In the genomic region with DNA sequence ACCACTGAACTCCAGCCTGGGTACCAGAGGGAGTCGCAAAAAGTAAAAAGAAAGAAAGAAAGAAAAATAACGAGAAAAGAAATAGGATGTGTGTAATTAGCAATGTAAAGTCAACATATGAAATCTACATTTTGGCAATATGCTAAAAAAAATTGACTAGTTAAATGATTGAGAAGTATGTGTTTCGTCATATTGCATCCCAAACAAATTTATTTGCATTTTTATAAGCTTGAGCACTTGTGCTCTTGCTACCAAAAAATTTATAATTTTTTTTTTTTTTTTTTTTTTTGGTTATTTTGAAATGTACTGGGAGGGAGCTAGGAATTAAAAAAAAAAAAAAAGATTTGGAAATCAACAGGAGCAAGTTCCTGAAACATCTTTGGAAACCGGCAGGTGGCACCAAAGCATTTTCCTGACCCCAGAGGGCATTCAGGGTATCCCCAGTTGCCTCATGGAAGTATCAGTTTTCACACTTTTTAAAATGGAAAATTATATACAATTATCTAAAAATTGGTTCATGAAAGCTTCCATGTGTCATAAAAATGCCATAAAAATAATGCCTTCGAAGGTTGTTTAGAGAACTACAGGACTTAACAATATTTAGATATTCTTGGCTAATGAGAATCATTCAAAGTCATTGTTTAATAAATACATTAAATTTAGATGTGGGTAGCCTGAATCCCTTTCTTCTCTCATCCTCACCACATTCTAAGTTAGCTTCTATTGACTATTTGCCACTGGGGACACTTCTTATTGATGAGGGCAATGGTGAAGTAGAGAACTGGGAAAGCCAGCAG, we compare ENCODE assay signal across 8 cellular contexts. TPM values are rescaled to one million over a fixed set of nuclear protein-coding genes. Genes with fewer than 3 reads are reported as not detected.
A peak's percentile ranks its signal among the peaks of the same experiment; 100 is the strongest.
DNase-seq lines count a peak whose midpoint lies in the region; ATAC-seq and TF ChIP-seq lines count a peak whose summit lies in the region.

No MANE protein-coding gene starts in this region.

- TF ChIP-seq CTCF in HFFc6 (IDR thresholded peaks at IDR 0.05) (peak; percentile 81), OCI-LY1 (IDR thresholded peaks at IDR 0.05; ENCODE audit: low read length) (peak; percentile 28; the same call in 1 of the 2 replicates)

- WGBS in mesendoderm (ENCODE audit: extremely low coverage, insufficient coverage, low lambda C conversion rate): no CpG with 5 or more reads among the region's 5 CpGs

- no peaks in the 10 kb centered on the region for H3K9me3 Mint-ChIP-seq in HFFc6

- H3F3A ChIP-seq in OCI-LY1 (ENCODE audit: insufficient read depth, low read length): no peaks in the 10 kb centered on the region

- no peaks in the 10 kb centered on the region for H3K36me3 ChIP-seq in OCI-LY1 (ENCODE audit: insufficient read depth, low read length)
- H3K36me3 ChIP-seq in mesendoderm (ENCODE audit: control insufficient read depth, insufficient read depth, low read length): no peaks in the 10 kb centered on the region

- H2BK15ac ChIP-seq in mesendoderm (replicated peaks; ENCODE audit: low read depth): no peak overlapping the region

- no peak overlapping the region for H2BK5ac ChIP-seq in mesendoderm (ENCODE audit: low read length)

- H3K4me1 Mint-ChIP-seq in HFFc6 (ENCODE audit: low read depth): no peaks in the 10 kb centered on the region

- H3K36me3 Mint-ChIP-seq in HFFc6 (ENCODE audit: low read depth): peaks cover under 1% of the 10 kb centered on the region; the same call in 1 of the 2 replicates

- H3K4me3 Mint-ChIP-seq in HFFc6: no peak overlapping the region

- no peak overlapping the region for H2AFZ ChIP-seq in OCI-LY1 (ENCODE audit: low read length)

- no peak overlapping the region for H3K23ac ChIP-seq in mesendoderm (ENCODE audit: low read length)

- peak; percentile 82 for DNase-seq in DMS 273 (lab: John Stamatoyannopoulos, UW; ENCODE audit: unreplicated experiment)
- DNase-seq in HFFc6: peak; percentile 50
- DNase-seq in ecto neural progenitor cell (ENCODE audit: low spot score): peak; percentile 68
- peak; percentile 76 for DNase-seq in mesendoderm
- DNase-seq in activated CD8-positive, alpha-beta memory T cell treated with anti-CD3 and anti-CD28 coated beads, Interleukin-2, amount 50 U/mL, for 4 hours: no peak
- no peak for DNase-seq in activated gamma-delta T cell treated with Interleukin-2 at 50 U/mL for 16 hours

- H3K4ac ChIP-seq in mesendoderm (ENCODE audit: low read depth, low read length): no peak overlapping the region

- H3K27ac ChIP-seq in OCI-LY1 (ENCODE audit: low read depth, low read length, poor library complexity, severe bottlenecking) (no peak overlapping the region), mesendoderm (ENCODE audit: low read depth, low read length) (no peak overlapping the region)

- no peak overlapping the region for H3K27ac Mint-ChIP-seq in HFFc6

- H4K20me1 ChIP-seq in OCI-LY1 (ENCODE audit: insufficient read depth, low read length): no peaks in the 10 kb centered on the region

- H3K27me3 ChIP-seq in OCI-LY1 (ENCODE audit: insufficient read depth, low read length) (no peaks in the 10 kb centered on the region), mesendoderm (ENCODE audit: insufficient read depth, low read length, poor library complexity) (no peaks in the 10 kb centered on the region)

- H3K4me1 ChIP-seq in OCI-LY1 (ENCODE audit: insufficient read depth, low read length, severe bottlenecking): peaks cover 5% of the 10 kb centered on the region
- H3K4me1 ChIP-seq in mesendoderm (ENCODE audit: control insufficient read depth, low read depth, low read length): no peaks in the 10 kb centered on the region

- H3K56ac ChIP-seq in mesendoderm (ENCODE audit: low read length): no peak overlapping the region

- H4K8ac ChIP-seq in mesendoderm (ENCODE audit: low read depth, low read length): no peak overlapping the region

- ATAC-seq in GM21390 (IDR thresholded peaks at IDR 0.05; ENCODE audit: unreplicated experiment): no peak

- H3K79me1 ChIP-seq in mesendoderm (ENCODE audit: low read length): no peaks in the 10 kb centered on the region

- H3K4me2 ChIP-seq in OCI-LY1 (ENCODE audit: low read length) (no peak overlapping the region), mesendoderm (ENCODE audit: low read length) (no peak overlapping the region)

- no peaks in the 10 kb centered on the region for H3K9me3 ChIP-seq in OCI-LY1 (ENCODE audit: low read length)

- H2BK120ac ChIP-seq in mesendoderm (ENCODE audit: low read depth, low read length): no peak overlapping the region

- H3K9ac ChIP-seq in OCI-LY1 (ENCODE audit: low read length) (no peak overlapping the region), mesendoderm (ENCODE audit: low read length) (no peak overlapping the region)

- H3K18ac ChIP-seq in mesendoderm (ENCODE audit: low read length): no peak overlapping the region

- H2AK5ac ChIP-seq in mesendoderm (ENCODE audit: low read length): no peak overlapping the region

- H3K79me2 ChIP-seq in OCI-LY1 (ENCODE audit: insufficient read depth, low read length) (peaks cover 1% of the 10 kb centered on the region; the same call in 1 of the 2 replicates), mesendoderm (ENCODE audit: control insufficient read depth, insufficient read depth, low read length) (peaks cover under 1% of the 10 kb centered on the region)

- H3K4me3 ChIP-seq in OCI-LY1 (ENCODE audit: low read depth, low read length, poor library complexity, severe bottlenecking) (no peak overlapping the region), mesendoderm (ENCODE audit: low read length) (no peak overlapping the region)

- H3K9me2 ChIP-seq in OCI-LY1 (ENCODE audit: low read depth, low read length): no peaks in the 10 kb centered on the region

- H4K5ac ChIP-seq in mesendoderm (ENCODE audit: low read length): no peak overlapping the region

- peaks cover 6% of the 10 kb centered on the region; the same call in 1 of the 2 replicates for H3K27me3 Mint-ChIP-seq in HFFc6 (ENCODE audit: insufficient read depth)

RNA-seq across cellular contexts. Expression of a gene that starts 4.8 kb away (rescaled TPM):
- 10 to 100 TPM; 34.5 to 43.6 (median 39.2) TPM for total RNA-seq in HFFc6 (2021; fragmentation: NEBNext Ultra II Directional; extraction: Animal tissue kit (Norgen Biotek cat#: 25700))
- 34.2 TPM for polyA plus RNA-seq in mesendoderm (2013, experiment 1 of 2)
- 33.3 TPM for polyA plus RNA-seq in mesendoderm (2013, experiment 2 of 2)

Comparison
In these comparisons a context has a peak if more than half of its experiments do, and no peak if none do; other contexts are left out.
1. DNase-seq: peak in DMS 273 (single experiment), HFFc6 (single experiment), ecto neural progenitor cell (single experiment) and mesendoderm (single experiment); none in activated CD8-positive, alpha-beta memory T cell treated with anti-CD3 and anti-CD28 coated beads, Interleukin-2, amount 50 U/mL, for 4 hours (single experiment) and activated gamma-delta T cell treated with Interleukin-2 at 50 U/mL for 16 hours (single experiment).